Comparison of ENCODE assay signal across 1 cellular context in the genomic region with DNA sequence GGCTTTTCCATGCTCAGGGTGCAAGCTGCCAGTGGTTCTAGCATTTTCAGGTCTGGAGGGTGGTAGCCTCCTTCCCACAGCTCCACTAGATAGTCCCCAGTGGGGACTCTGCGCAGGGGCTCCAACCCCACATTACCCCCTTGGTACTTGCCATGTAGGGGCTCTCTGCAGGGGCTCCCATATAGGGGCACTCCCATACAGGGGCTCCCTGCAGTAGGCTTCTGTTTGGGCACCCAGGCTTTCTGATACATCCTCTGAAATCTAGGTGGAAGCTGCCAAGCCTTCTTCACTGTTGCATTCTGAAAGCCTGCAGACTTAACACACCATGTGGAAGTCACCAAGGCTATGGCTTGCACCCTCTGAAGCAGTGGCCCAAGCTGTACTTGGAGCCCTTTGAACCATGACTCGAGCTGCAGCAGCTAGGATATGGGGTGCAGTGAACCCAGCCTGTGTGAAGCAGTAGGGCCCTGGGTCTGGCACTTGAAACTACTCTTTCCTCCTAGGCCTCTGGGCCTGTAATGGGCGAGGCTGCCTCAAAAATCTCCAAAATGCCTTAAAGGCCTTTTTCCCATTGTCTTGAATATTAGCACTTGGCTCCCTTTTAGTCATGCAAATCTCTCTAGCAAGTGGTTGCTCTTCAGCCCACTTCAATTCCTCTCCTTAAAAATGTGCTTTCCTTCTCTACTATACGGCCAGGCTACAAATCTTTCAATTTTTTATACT.
TF ChIP-seq lines count a peak whose summit lies in the region.

No MANE protein-coding gene starts in this region.

TF ChIP-seq in GM23338, 12 proteins besides CTCF, POLR2A, EP300 and RAD21 (continued from another document):
- TF ChIP-seq POLR2AphosphoS5 (IDR thresholded peaks at IDR 0.05; ENCODE audit: low read depth): no peak
- no peak for TF ChIP-seq ZNF114 (CRISPR knock-in tag; IDR thresholded peaks at IDR 0.05)
- TF ChIP-seq, protein P1, sequence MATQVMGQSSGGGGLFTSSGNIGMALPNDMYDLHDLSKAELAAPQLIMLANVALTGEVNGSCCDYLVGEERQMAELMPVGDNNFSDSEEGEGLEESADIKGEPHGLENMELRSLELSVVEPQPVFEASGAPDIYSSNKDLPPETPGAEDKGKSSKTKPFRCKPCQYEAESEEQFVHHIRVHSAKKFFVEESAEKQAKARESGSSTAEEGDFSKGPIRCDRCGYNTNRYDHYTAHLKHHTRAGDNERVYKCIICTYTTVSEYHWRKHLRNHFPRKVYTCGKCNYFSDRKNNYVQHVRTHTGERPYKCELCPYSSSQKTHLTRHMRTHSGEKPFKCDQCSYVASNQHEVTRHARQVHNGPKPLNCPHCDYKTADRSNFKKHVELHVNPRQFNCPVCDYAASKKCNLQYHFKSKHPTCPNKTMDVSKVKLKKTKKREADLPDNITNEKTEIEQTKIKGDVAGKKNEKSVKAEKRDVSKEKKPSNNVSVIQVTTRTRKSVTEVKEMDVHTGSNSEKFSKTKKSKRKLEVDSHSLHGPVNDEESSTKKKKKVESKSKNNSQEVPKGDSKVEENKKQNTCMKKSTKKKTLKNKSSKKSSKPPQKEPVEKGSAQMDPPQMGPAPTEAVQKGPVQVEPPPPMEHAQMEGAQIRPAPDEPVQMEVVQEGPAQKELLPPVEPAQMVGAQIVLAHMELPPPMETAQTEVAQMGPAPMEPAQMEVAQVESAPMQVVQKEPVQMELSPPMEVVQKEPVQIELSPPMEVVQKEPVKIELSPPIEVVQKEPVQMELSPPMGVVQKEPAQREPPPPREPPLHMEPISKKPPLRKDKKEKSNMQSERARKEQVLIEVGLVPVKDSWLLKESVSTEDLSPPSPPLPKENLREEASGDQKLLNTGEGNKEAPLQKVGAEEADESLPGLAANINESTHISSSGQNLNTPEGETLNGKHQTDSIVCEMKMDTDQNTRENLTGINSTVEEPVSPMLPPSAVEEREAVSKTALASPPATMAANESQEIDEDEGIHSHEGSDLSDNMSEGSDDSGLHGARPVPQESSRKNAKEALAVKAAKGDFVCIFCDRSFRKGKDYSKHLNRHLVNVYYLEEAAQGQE (IDR thresholded peaks at IDR 0.05; ENCODE audit: unreplicated experiment): no peak
- no peak; the same call in 1 of the 2 replicates for TF ChIP-seq NANOG (IDR thresholded peaks at IDR 0.05; ENCODE audit: borderline replicate concordance)
- TF ChIP-seq, protein P2, sequence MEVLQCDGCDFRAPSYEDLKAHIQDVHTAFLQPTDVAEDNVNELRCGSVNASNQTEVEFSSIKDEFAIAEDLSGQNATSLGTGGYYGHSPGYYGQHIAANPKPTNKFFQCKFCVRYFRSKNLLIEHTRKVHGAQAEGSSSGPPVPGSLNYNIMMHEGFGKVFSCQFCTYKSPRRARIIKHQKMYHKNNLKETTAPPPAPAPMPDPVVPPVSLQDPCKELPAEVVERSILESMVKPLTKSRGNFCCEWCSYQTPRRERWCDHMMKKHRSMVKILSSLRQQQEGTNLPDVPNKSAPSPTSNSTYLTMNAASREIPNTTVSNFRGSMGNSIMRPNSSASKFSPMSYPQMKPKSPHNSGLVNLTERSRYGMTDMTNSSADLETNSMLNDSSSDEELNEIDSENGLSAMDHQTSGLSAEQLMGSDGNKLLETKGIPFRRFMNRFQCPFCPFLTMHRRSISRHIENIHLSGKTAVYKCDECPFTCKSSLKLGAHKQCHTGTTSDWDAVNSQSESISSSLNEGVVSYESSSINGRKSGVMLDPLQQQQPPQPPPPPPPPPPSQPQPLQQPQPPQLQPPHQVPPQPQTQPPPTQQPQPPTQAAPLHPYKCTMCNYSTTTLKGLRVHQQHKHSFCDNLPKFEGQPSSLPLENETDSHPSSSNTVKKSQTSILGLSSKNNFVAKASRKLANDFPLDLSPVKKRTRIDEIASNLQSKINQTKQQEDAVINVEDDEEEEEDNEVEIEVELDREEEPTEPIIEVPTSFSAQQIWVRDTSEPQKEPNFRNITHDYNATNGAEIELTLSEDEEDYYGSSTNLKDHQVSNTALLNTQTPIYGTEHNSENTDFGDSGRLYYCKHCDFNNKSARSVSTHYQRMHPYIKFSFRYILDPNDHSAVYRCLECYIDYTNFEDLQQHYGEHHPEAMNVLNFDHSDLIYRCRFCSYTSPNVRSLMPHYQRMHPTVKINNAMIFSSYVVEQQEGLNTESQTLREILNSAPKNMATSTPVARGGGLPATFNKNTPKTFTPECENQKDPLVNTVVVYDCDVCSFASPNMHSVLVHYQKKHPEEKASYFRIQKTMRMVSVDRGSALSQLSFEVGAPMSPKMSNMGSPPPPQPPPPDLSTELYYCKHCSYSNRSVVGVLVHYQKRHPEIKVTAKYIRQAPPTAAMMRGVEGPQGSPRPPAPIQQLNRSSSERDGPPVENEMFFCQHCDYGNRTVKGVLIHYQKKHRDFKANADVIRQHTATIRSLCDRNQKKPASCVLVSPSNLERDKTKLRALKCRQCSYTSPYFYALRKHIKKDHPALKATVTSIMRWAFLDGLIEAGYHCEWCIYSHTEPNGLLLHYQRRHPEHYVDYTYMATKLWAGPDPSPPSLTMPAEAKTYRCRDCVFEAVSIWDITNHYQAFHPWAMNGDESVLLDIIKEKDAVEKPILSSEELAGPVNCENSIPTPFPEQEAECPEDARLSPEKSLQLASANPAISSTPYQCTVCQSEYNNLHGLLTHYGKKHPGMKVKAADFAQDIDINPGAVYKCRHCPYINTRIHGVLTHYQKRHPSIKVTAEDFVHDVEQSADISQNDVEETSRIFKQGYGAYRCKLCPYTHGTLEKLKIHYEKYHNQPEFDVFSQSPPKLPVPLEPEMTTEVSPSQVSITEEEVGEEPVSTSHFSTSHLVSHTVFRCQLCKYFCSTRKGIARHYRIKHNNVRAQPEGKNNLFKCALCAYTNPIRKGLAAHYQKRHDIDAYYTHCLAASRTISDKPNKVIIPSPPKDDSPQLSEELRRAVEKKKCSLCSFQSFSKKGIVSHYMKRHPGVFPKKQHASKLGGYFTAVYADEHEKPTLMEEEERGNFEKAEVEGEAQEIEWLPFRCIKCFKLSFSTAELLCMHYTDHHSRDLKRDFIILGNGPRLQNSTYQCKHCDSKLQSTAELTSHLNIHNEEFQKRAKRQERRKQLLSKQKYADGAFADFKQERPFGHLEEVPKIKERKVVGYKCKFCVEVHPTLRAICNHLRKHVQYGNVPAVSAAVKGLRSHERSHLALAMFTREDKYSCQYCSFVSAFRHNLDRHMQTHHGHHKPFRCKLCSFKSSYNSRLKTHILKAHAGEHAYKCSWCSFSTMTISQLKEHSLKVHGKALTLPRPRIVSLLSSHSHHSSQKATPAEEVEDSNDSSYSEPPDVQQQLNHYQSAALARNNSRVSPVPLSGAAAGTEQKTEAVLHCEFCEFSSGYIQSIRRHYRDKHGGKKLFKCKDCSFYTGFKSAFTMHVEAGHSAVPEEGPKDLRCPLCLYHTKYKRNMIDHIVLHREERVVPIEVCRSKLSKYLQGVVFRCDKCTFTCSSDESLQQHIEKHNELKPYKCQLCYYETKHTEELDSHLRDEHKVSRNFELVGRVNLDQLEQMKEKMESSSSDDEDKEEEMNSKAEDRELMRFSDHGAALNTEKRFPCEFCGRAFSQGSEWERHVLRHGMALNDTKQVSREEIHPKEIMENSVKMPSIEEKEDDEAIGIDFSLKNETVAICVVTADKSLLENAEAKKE (CRISPR knock-in tag; IDR thresholded peaks at IDR 0.05): no peak
- TF ChIP-seq CREB1 (CRISPR knock-in tag; IDR thresholded peaks at IDR 0.05; ENCODE audit: low read depth): no peak
TF ChIP-seq in GM23338: peak in this region for 0.
